In genomic region chr21:34728479-34728878, GRCh38 we compare ENCODE assay signal across 26 cellular contexts. TPM values are rescaled to one million over a fixed set of nuclear protein-coding genes. Genes with fewer than 3 reads are reported as not detected.
DNase-seq lines count a peak whose midpoint lies in the region; ATAC-seq, FAIRE-seq and TF ChIP-seq lines count a peak whose summit lies in the region.
"Had no signal": no experiment of that assay in that cellular context is flagged by ENCODE, and none has a peak within 500 bp of the region (broad histone marks: within the 10 kb centered on the region; RNA-seq: fewer than 3 reads in every experiment).

No MANE protein-coding gene starts in this region.

- H3K4me1 Mint-ChIP-seq in activated CD8-positive, alpha-beta T cell treated with anti-CD3 and anti-CD28 coated beads for 36 hours (ENCODE audit: low read depth), result peaks cover 2% of the 10 kb centered on the region
- H3K4me1 Mint-ChIP-seq: nephron had no signal

- no peak for FAIRE-seq in HepG2 (lab: Jason Lieb, UNC)
- FAIRE-seq: D721Med, G401.6, GM18507, TTC549 had no signal

- no peaks in the 10 kb centered on the region for H3K36me3 ChIP-seq in liver (ENCODE audit: control insufficient read depth in 4 of 4, insufficient read depth in 3 of 4, low read depth in 1 of 4, low read length in 3 of 4)
- H3K36me3 ChIP-seq in HepG2 (replicated peaks in 1 of 2; ENCODE audit: control insufficient read depth in 1 of 2, insufficient read depth in 2 of 2, low read length in 2 of 2), result no peaks in the 10 kb centered on the region
- no peaks in the 10 kb centered on the region for H3K36me3 ChIP-seq in left lung
- H3K36me3 ChIP-seq: BLaER1 treated with 17β-estradiol and CSF1 and Interleukin-3, amounts not matched to agents 10 nM and 100 nM; sigmoid colon had no signal

- H3K36me3 Mint-ChIP-seq in activated CD8-positive, alpha-beta T cell treated with anti-CD3 and anti-CD28 coated beads for 36 hours (ENCODE audit: low read depth), result no peaks in the 10 kb centered on the region
- H3K36me3 Mint-ChIP-seq: mesothelial cell of epicardium had no signal

- H2AFZ ChIP-seq in HepG2 (ENCODE audit: low read length), result no peak overlapping the region

- intact Hi-C loops in HepG2 (cut with micrococcal nuclease; ENCODE audit: unreplicated experiment), result no loop called here
- intact Hi-C loops in left lung (cut with DNase I), result no loop called here
- intact Hi-C loops in activated CD8-positive, alpha-beta T cell treated with anti-CD3 and anti-CD28 coated beads for 36 hours (cut with micrococcal nuclease), result no loop called here

- H3K27me3 ChIP-seq in liver (ENCODE audit: control insufficient read depth in 4 of 4, insufficient read depth in 4 of 4, low read length in 3 of 4) (no peaks in the 10 kb centered on the region), HepG2 (ENCODE audit: control insufficient read depth in 1 of 2, insufficient read depth in 2 of 2, low read length in 2 of 2) (peaks cover 0 to 22% of the 10 kb centered on the region in 2 experiments; a peak in 2 of 5 replicates), left lung (no peaks in the 10 kb centered on the region)
- H3K27me3 ChIP-seq: BLaER1 treated with 17β-estradiol and CSF1 and Interleukin-3, amounts not matched to agents 10 nM and 100 nM; sigmoid colon had no signal

- ATAC-seq in HepG2 (no peak), left lung (peak; percentile 90), HG02852 (IDR thresholded peaks at IDR 0.05; ENCODE audit: unreplicated experiment) (no peak), HG03565 (IDR thresholded peaks at IDR 0.05; ENCODE audit: unreplicated experiment) (no peak)
- no peak for ATAC-seq in activated CD8-positive, alpha-beta T cell treated with anti-CD3 and anti-CD28 coated beads for 36 hours
- ATAC-seq: activated T-cell treated with anti-CD3 and anti-CD28 coated beads, Interleukin-2, amount 50 U/mL, for 4 hours had no signal

- H3K4me1 ChIP-seq in liver (ENCODE audit: control insufficient read depth in 4 of 4, insufficient read depth in 4 of 4, low read length in 3 of 4), result no peaks in the 10 kb centered on the region
- H3K4me1 ChIP-seq in HepG2 (ENCODE audit: insufficient read depth, low read length), result no peaks in the 10 kb centered on the region
- H3K4me1 ChIP-seq in left lung, result peaks cover 0 to 6% of the 10 kb centered on the region in 2 donors
- H3K4me1 ChIP-seq: BLaER1 treated with 17β-estradiol and CSF1 and Interleukin-3, amounts not matched to agents 10 nM and 100 nM; sigmoid colon had no signal

- TF ChIP-seq CTCF in liver (IDR thresholded peaks at IDR 0.05; ENCODE audit: low read depth, low read length, missing input control), result no peak
- TF ChIP-seq CTCF in HepG2 (CRISPR knock-in tag; IDR thresholded peaks at IDR 0.05), result no peak
- no peak for TF ChIP-seq CTCF in left lung (IDR thresholded peaks at IDR 0.05)
- no peak for TF ChIP-seq CTCF in activated CD8-positive, alpha-beta T cell treated with anti-CD3 and anti-CD28 coated beads for 36 hours (IDR thresholded peaks at IDR 0.05)

- WGBS in liver, result 35% methylated on average over 3 of the region's 3 CpGs
- 46% methylated on average over 3 of the region's 3 CpGs for WGBS in HepG2 (ENCODE audit: low lambda C conversion rate)

- H3K9ac ChIP-seq in liver (ENCODE audit: low read depth in 1 of 2, low read length in 2 of 2) (no peak overlapping the region), HepG2 (ENCODE audit: insufficient read depth, low read depth, low read length) (no peak overlapping the region)
- H3K9ac ChIP-seq: BLaER1 treated with 17β-estradiol and CSF1 and Interleukin-3, amounts not matched to agents 10 nM and 100 nM had no signal

- H3K27ac ChIP-seq in liver (ENCODE audit: low read depth in 1 of 2, low read length in 2 of 2) (no peak overlapping the region), HepG2 (ENCODE audit: extremely low read length, insufficient read depth, low read length) (no peak overlapping the region), left lung (no peak overlapping the region)
- H3K27ac ChIP-seq: BLaER1 treated with 17β-estradiol and CSF1 and Interleukin-3, amounts not matched to agents 10 nM and 100 nM; sigmoid colon had no signal

- H3K4me3 Mint-ChIP-seq in activated CD8-positive, alpha-beta T cell treated with anti-CD3 and anti-CD28 coated beads for 36 hours, result no peak overlapping the region
- H3K4me3 Mint-ChIP-seq: activated T-cell treated with anti-CD3 and anti-CD28 coated beads, Interleukin-2, amount 50 U/mL, for 4 hours; mesothelial cell of epicardium; nephron had no signal

- no peak overlapping the region for H3K4me2 ChIP-seq in HepG2 (ENCODE audit: low read depth, low read length)
- H3K4me2 ChIP-seq: BLaER1 treated with 17β-estradiol and CSF1 and Interleukin-3, amounts not matched to agents 10 nM and 100 nM had no signal

- CTCF ChIA-PET in HepG2 (lab: Yijun Ruan, JAX; ENCODE audit: low intra/inter-chr PET ratio, low total read pairs), result no interaction called here
- CTCF ChIA-PET in activated CD8-positive, alpha-beta T cell treated with anti-CD3 and anti-CD28 coated beads for 36 hours (lab: Charles Lee), result no interaction called here

- TF ChIP-seq POLR2A in HepG2 (IDR thresholded peaks at IDR 0.05; ENCODE audit: insufficient read depth in 1 of 2, low read depth in 2 of 2, low read length in 2 of 2), result no peak

- H3K4me3 ChIP-seq in liver (ENCODE audit: low read depth in 1 of 3, low read length in 3 of 3) (no peak overlapping the region), HepG2 (replicated peaks in 1 of 3; ENCODE audit: insufficient read depth in 1 of 3, low read depth in 2 of 3, low read length in 3 of 3) (no peak overlapping the region), left lung (no peak overlapping the region)
- H3K4me3 ChIP-seq: BLaER1 treated with 17β-estradiol and CSF1 and Interleukin-3, amounts not matched to agents 10 nM and 100 nM; sigmoid colon had no signal

- POLR2A ChIA-PET in HepG2 (lab: Yijun Ruan, JAX), result no interaction called here
- POLR2A ChIA-PET in activated CD8-positive, alpha-beta T cell treated with anti-CD3 and anti-CD28 coated beads for 36 hours (lab: Charles Lee), result no interaction called here

- no peaks in the 10 kb centered on the region for H4K20me1 ChIP-seq in HepG2 (ENCODE audit: insufficient read depth, low read length)
- H4K20me1 ChIP-seq: BLaER1 treated with 17β-estradiol and CSF1 and Interleukin-3, amounts not matched to agents 10 nM and 100 nM had no signal

- H3K79me2 ChIP-seq in HepG2 (ENCODE audit: insufficient read depth, low read length), result no peaks in the 10 kb centered on the region

- TF ChIP-seq RAD21 in liver (IDR thresholded peaks at IDR 0.05), result no peak
- TF ChIP-seq RAD21 in HepG2 (CRISPR knock-in tag; IDR thresholded peaks at IDR 0.05), result no peak

- H3K9me3 ChIP-seq in liver (ENCODE audit: control insufficient read depth in 4 of 4, low read length in 3 of 4) (no peaks in the 10 kb centered on the region), HepG2 (ENCODE audit: low read length) (no peaks in the 10 kb centered on the region), left lung (no peaks in the 10 kb centered on the region)
- H3K9me3 ChIP-seq: BLaER1 treated with 17β-estradiol and CSF1 and Interleukin-3, amounts not matched to agents 10 nM and 100 nM; sigmoid colon had no signal

- DNase-seq in HepG2 (ENCODE audit: low spot score) (no peak), NCI-H2196 treated with DMSO at 0.1 percent for 48 hours (lab: John Stamatoyannopoulos, UW; ENCODE audit: unreplicated experiment) (peak; percentile 88), left lung (peak in 1 of 2 donors; percentile 58), SK-N-DZ (ENCODE audit: low spot score) (no peak)
- DNase-seq in activated CD8-positive, alpha-beta T cell treated with anti-CD3 and anti-CD28 coated beads for 36 hours, result no peak
- DNase-seq: ACHN; activated CD8-positive, alpha-beta memory T cell treated with anti-CD3 and anti-CD28 coated beads for 24 hours; activated naive CD4-positive, alpha-beta T cell treated with Interleukin-2 at 50 U/mL for 16 hours; activated T-cell treated with anti-CD3 and anti-CD28 coated beads, Interleukin-2, amount 50 U/mL, for 4 hours; amygdala; dermis blood vessel endothelial cell; H7; KBM-7; posterior cingulate gyrus; SIG-M5; sigmoid colon had no signal

- no peaks in the 10 kb centered on the region for H3K9me3 Mint-ChIP-seq in activated CD8-positive, alpha-beta T cell treated with anti-CD3 and anti-CD28 coated beads for 36 hours
- H3K9me3 Mint-ChIP-seq: activated T-cell treated with anti-CD3 and anti-CD28 coated beads, Interleukin-2, amount 50 U/mL, for 4 hours; mesothelial cell of epicardium; nephron had no signal

- TF ChIP-seq EP300 in HepG2 (IDR thresholded peaks at IDR 0.05; ENCODE audit: low read depth in 2 of 2, low read length in 2 of 2) (no peak), HepG2 (CRISPR knock-in tag; IDR thresholded peaks at IDR 0.05; ENCODE audit: borderline replicate concordance) (no peak)

- in situ Hi-C loops in HepG2 (cut with HindIII; ENCODE audit: extremely low pct_ligation_motif_present, low pct_unique_long_range_greater_than_20kb), result loop anchor here (25.0 kb wide), 1 partner anchor 684 kb away; no protein-coding TSS in a partner anchor

- no peak overlapping the region for H3K27ac Mint-ChIP-seq in activated CD8-positive, alpha-beta T cell treated with anti-CD3 and anti-CD28 coated beads for 36 hours
- H3K27ac Mint-ChIP-seq: mesothelial cell of epicardium, nephron had no signal

- no TSS peak for BruUV-seq in HepG2 (replicated peaks; lab: Mats Ljungman, UMichigan)

- H3K27me3 Mint-ChIP-seq in activated CD8-positive, alpha-beta T cell treated with anti-CD3 and anti-CD28 coated beads for 36 hours, result peaks cover 6% of the 10 kb centered on the region

RNA-seq across cellular contexts. Expression of gene CLIC6, which starts 59.7 kb away (rescaled TPM):
- total RNA-seq in liver, result under 1 TPM; 0.05 to 0.59 TPM
- under 1 TPM; 0.08 to 0.37 TPM for polyA plus RNA-seq in liver
- total RNA-seq in HepG2 (2016; rRNA removed; fragmentation: Illumina TruSeq; extraction: Trizol), result not detected in 2 replicates
- not detected in 2 replicates for total RNA-seq in HepG2 (2016; cell fraction: cytosol; rRNA removed; fragmentation: Illumina TruSeq; extraction: Trizol; ENCODE audit: low read depth)
- not detected in 2 replicates for total RNA-seq in HepG2 (2016; cell fraction: insoluble cytoplasmic fraction; rRNA removed; fragmentation: Illumina TruSeq; extraction: Trizol)
- total RNA-seq in HepG2 (2016; cell fraction: membrane; rRNA removed; fragmentation: Illumina TruSeq; extraction: Trizol), result not detected in 2 replicates
- total RNA-seq in HepG2 (2016; cell fraction: nucleus; rRNA removed; fragmentation: Illumina TruSeq; extraction: Trizol), result not detected in 2 replicates
- not detected in 2 replicates for polyA plus RNA-seq in HepG2 (2011; rRNA removed)
- not detected in 2 replicates for polyA plus RNA-seq in HepG2 (2011; cell fraction: cytosol; rRNA removed)
- not detected in 2 replicates for polyA plus RNA-seq in HepG2 (2011; cell fraction: nucleus; rRNA removed)
- not detected in 2 replicates for polyA plus RNA-seq in HepG2 (2012)
- not detected in 2 replicates for polyA plus RNA-seq in HepG2 (2016; cell fraction: cytosol; fragmentation: Illumina TruSeq; extraction: Trizol; ENCODE audit: low read depth)
- polyA plus RNA-seq in HepG2 (2016; cell fraction: insoluble cytoplasmic fraction; fragmentation: Illumina TruSeq; extraction: Trizol; ENCODE audit: low read depth), result not detected in 2 replicates
- polyA plus RNA-seq in HepG2 (2016; cell fraction: membrane; fragmentation: Illumina TruSeq; extraction: Trizol; ENCODE audit: low read depth), result not detected in 2 replicates
- polyA plus RNA-seq in HepG2 (2016; cell fraction: nucleus; fragmentation: Illumina TruSeq; extraction: Trizol; ENCODE audit: insufficient read depth, low read depth), result not detected in 2 replicates
- not detected in 2 replicates for polyA minus RNA-seq in HepG2 (2011; rRNA and poly(A)+ RNA removed; ENCODE audit: low replicate concordance)
- not detected in 2 replicates for polyA minus RNA-seq in HepG2 (2011; cell fraction: cytosol; rRNA and poly(A)+ RNA removed)
- polyA minus RNA-seq in HepG2 (2011; cell fraction: nucleus; rRNA and poly(A)+ RNA removed), result not detected in 2 replicates
- total RNA-seq in left lung, result 10 to 100 TPM; 21.0 to 21.2 TPM
- under 1 TPM; 0.54 to 0.58 TPM for total RNA-seq in activated CD8-positive, alpha-beta T cell treated with anti-CD3 and anti-CD28 coated beads for 36 hours
- polyA plus RNA-seq in SK-N-DZ (2014; cell fraction: cytosol; rRNA removed), result not detected in 2 replicates
- polyA plus RNA-seq in SK-N-DZ (2014; cell fraction: nucleus; rRNA removed), result not detected in 2 replicates
- total RNA-seq: dermis blood vessel endothelial cell had no signal

Comparison
In these comparisons a context has a peak if more than half of its experiments do, and no peak if none do; other contexts are left out.
1. RNA of gene CLIC6, which starts 59.7 kb away (total RNA-seq): 21.0 to 21.2 TPM in left lung; 0.05 to 0.59 TPM in liver, 0.54 to 0.58 TPM in activated CD8-positive, alpha-beta T cell treated with anti-CD3 and anti-CD28 coated beads for 36 hours and not detected in HepG2; every median in the first group is over 10 times any median in the second.